8 cellular contexts compared by ENCODE assay signal in genomic region chr7:111042842-111043241, GRCh38. TPM values are rescaled to one million over a fixed set of nuclear protein-coding genes. Genes with fewer than 3 reads are reported as not detected.
"Had no signal": no experiment of that assay in that cellular context is flagged by ENCODE, and none has a peak within 500 bp of the region (broad histone marks: within the 10 kb centered on the region; RNA-seq: fewer than 3 reads in every experiment).

No MANE protein-coding gene starts in this region.

- FAIRE-seq: H1, H54 had no signal

- DNase-seq: H9, HCEC 1CT, KG1 had no signal

- H3K4me2 ChIP-seq: GM23338 had no signal

- H2AFZ ChIP-seq: GM23338 had no signal

- H3K4me3 ChIP-seq: GM23338 had no signal

- H3K27ac ChIP-seq: HL-60 had no signal

- ATAC-seq: GM23338 had no signal

RNA-seq across cellular contexts. Expression of gene LRRN3, which starts 48.1 kb away (rescaled TPM):
- total RNA-seq: GM23338, HT1080 had no signal
